ENCODE assay signal across 8 cellular contexts in genomic region chr18:80148316-80149199, GRCh38. TPM values are rescaled to one million over a fixed set of nuclear protein-coding genes. Genes with fewer than 3 reads are reported as not detected.
DNase-seq lines count a peak whose midpoint lies in the region; ATAC-seq, FAIRE-seq and TF ChIP-seq lines count a peak whose summit lies in the region.

No MANE protein-coding gene starts in this region.

- DNase-seq in GM18507 (ENCODE audit: extremely low spot score, insufficient read length, low read depth) (no peak), LNCaP clone FGC (ENCODE audit: low read depth) (no peak), choroid plexus epithelial cell (ENCODE audit: low read depth) (no peak), mucosa of descending colon (peak in 2 of 3 donors; percentile 16 to 43), pons (ENCODE audit: low spot score) (no peak)

- FAIRE-seq in GM18507 (lab: Jason Lieb, UNC): peak; percentile 24

- TF ChIP-seq CTCF in LNCaP clone FGC (IDR thresholded peaks at IDR 0.05; ENCODE audit: control insufficient read depth, extremely low read depth, insufficient read depth) (no peak), choroid plexus epithelial cell (conservative IDR thresholded peaks at IDR 0.05; ENCODE audit: low read depth, low read length) (no peak), mucosa of descending colon (IDR thresholded peaks at IDR 0.05) (no peak)

- peaks cover 4% of the 10 kb centered on the region for H3K4me1 ChIP-seq in mucosa of descending colon (ENCODE audit: low read depth)

- peak overlapping the region; percentile 71 for H3K4me3 ChIP-seq in LNCaP clone FGC (ENCODE audit: low read depth, low read length)
- peak overlapping the region; percentile 64 for H3K4me3 ChIP-seq in choroid plexus epithelial cell (ENCODE audit: low read depth, low read length)
- H3K4me3 ChIP-seq in mucosa of descending colon: no peak overlapping the region

- peak; percentile 16 for ATAC-seq in mucosa of descending colon
- ATAC-seq in GM18520 (IDR thresholded peaks at IDR 0.05; ENCODE audit: unreplicated experiment): no peak
- no peak for ATAC-seq in HG03139 (IDR thresholded peaks at IDR 0.05; ENCODE audit: unreplicated experiment)
- no peak for ATAC-seq in HG02610 (IDR thresholded peaks at IDR 0.05; ENCODE audit: unreplicated experiment)

- no peaks in the 10 kb centered on the region for H3K9me3 ChIP-seq in mucosa of descending colon

- intact Hi-C loops in mucosa of descending colon (cut with DNase I, micrococcal nuclease): loop anchor here in 1 of 2 donors (5.0 kb wide), 1 partner anchor 161 kb away; the partner anchor contains the start of gene TXNL4A

- no peaks in the 10 kb centered on the region for H3K36me3 ChIP-seq in mucosa of descending colon (ENCODE audit: low read depth)

RNA-seq across cellular contexts. Expression of gene ADNP2, which starts 39.5 kb away (rescaled TPM):
- total RNA-seq in mucosa of descending colon: 10 to 100 TPM; 16.7 to 18.3 (median 17.7) TPM

Comparison
In these comparisons a context has a peak if more than half of its experiments do, and no peak if none do; other contexts are left out.
1. DNase-seq: peak in mucosa of descending colon (2 of 3); none in GM18507 (single experiment), LNCaP clone FGC (single experiment), choroid plexus epithelial cell (single experiment) and pons (single experiment).